In the genomic region with DNA sequence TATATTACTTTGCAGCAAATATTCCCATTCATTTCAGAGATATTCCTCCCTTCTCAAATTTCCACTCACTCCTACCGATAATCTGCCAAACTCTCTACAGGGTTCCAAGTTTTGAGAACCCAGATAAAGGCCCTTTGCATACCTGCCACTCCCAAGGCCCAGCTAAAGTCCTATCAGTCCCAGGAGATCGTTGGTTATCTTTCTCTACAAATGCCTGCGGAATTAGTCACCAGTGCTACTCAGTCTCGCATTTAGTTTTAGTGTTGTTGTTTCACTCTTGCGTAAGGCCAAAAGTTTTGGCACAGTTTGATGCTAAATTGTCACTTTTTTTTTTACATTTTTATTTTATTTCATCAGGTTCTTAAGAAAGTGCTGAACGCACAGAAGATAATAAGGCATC, we compare ENCODE assay signal across 14 cellular contexts. TPM values are rescaled to one million over a fixed set of nuclear protein-coding genes. Genes with fewer than 3 reads are reported as not detected.
DNase-seq lines count a peak whose midpoint lies in the region; ATAC-seq, FAIRE-seq and TF ChIP-seq lines count a peak whose summit lies in the region.
"Had no signal": no experiment of that assay in that cellular context is flagged by ENCODE, and none has a peak within 500 bp of the region (broad histone marks: within the 10 kb centered on the region; RNA-seq: fewer than 3 reads in every experiment).

No MANE protein-coding gene starts in this region.

- no peak for TF ChIP-seq RAD21 in A549 (conservative IDR thresholded peaks at IDR 0.05 in 1 of 2, IDR thresholded peaks at IDR 0.05 in 1 of 2)

- H3K27ac ChIP-seq in A549 (peak overlapping the region; percentile 14 to 60; a peak in 4 of 6 replicates), left lung (peak overlapping the region; percentile 21 to 34)
- H3K27ac ChIP-seq: tibial nerve had no signal

- POLR2A ChIA-PET in A549 (lab: Yijun Ruan, JAX) = no interaction called here

- H3K9me3 ChIP-seq in A549 = no peaks in the 10 kb centered on the region
- no peaks in the 10 kb centered on the region for H3K9me3 ChIP-seq in left lung
- H3K9me3 ChIP-seq: tibial nerve had no signal

- H3K27ac Mint-ChIP-seq in chondrocyte (ENCODE audit: unreplicated experiment) = peak overlapping the region; percentile 91
- H3K27ac Mint-ChIP-seq in activated T-helper 2 cell treated with anti-CD3 and anti-CD28 coated beads, Interferon-gamma antibody, Interleukin-2, Interleukin-4, amounts not matched to agents 10 μg/mL and 5 μg/mL and 100 μg/mL, durations not matched to agents 14 hours and 24 hours and 36 hours = no peak overlapping the region
- H3K27ac Mint-ChIP-seq: activated CD4-positive, alpha-beta T cell treated with anti-CD3 and anti-CD28 coated beads, Interleukin-2, amount 10 ng/mL, durations not matched to agents 24 days and 14 days; B cell; nephron progenitor cell had no signal

- ATAC-seq in A549 (peak in 1 of 2 experiments; percentile 81; a peak in 4 of 6 replicates), left lung (peak; percentile 90), HG03175 (IDR thresholded peaks at IDR 0.05; ENCODE audit: unreplicated experiment) (no peak), GM18520 (IDR thresholded peaks at IDR 0.05; ENCODE audit: unreplicated experiment) (no peak)

- intact Hi-C loops in left lung (cut with DNase I) = no loop called here
- intact Hi-C loops in activated T-helper 2 cell treated with anti-CD3 and anti-CD28 coated beads, Interferon-gamma antibody, Interleukin-2, Interleukin-4, amounts not matched to agents 10 μg/mL and 5 μg/mL and 100 μg/mL, durations not matched to agents 14 hours and 24 hours and 36 hours (cut with micrococcal nuclease) = no loop called here

- H3K4me2 ChIP-seq in A549 = peak overlapping the region; percentile 65

- peaks cover 2% of the 10 kb centered on the region for H3K9me3 Mint-ChIP-seq in chondrocyte (ENCODE audit: low read depth)
- no peaks in the 10 kb centered on the region for H3K9me3 Mint-ChIP-seq in activated T-helper 2 cell treated with anti-CD3 and anti-CD28 coated beads, Interferon-gamma antibody, Interleukin-2, Interleukin-4, amounts not matched to agents 10 μg/mL and 5 μg/mL and 100 μg/mL, durations not matched to agents 14 hours and 24 hours and 36 hours
- H3K9me3 Mint-ChIP-seq: activated CD4-positive, alpha-beta T cell treated with anti-CD3 and anti-CD28 coated beads, Interleukin-2, amount 10 ng/mL, durations not matched to agents 24 days and 14 days; nephron progenitor cell had no signal

- no peaks in the 10 kb centered on the region for H3K27me3 Mint-ChIP-seq in chondrocyte (ENCODE audit: low read depth)
- H3K27me3 Mint-ChIP-seq in activated T-helper 2 cell treated with anti-CD3 and anti-CD28 coated beads, Interferon-gamma antibody, Interleukin-2, Interleukin-4, amounts not matched to agents 10 μg/mL and 5 μg/mL and 100 μg/mL, durations not matched to agents 14 hours and 24 hours and 36 hours (ENCODE audit: low read depth) = peaks cover 12% of the 10 kb centered on the region
- H3K27me3 Mint-ChIP-seq: B cell had no signal

- no peaks in the 10 kb centered on the region for H3K36me3 Mint-ChIP-seq in chondrocyte (ENCODE audit: low read depth)
- H3K36me3 Mint-ChIP-seq in activated T-helper 2 cell treated with anti-CD3 and anti-CD28 coated beads, Interferon-gamma antibody, Interleukin-2, Interleukin-4, amounts not matched to agents 10 μg/mL and 5 μg/mL and 100 μg/mL, durations not matched to agents 14 hours and 24 hours and 36 hours (ENCODE audit: low read depth) = no peaks in the 10 kb centered on the region

- peak; percentile 25 to 49 for DNase-seq in A549 (ENCODE audit: low read depth in 1 of 2, low spot score in 1 of 2)
- DNase-seq in HuH-7.5 (ENCODE audit: low spot score) = peak; percentile 14
- no peak for DNase-seq in chondrocyte (ENCODE audit: low spot score)
- no peak for DNase-seq in left lung
- DNase-seq in RPMI8226 = no peak
- DNase-seq in activated T-helper 2 cell treated with anti-CD3 and anti-CD28 coated beads, Interferon-gamma antibody, Interleukin-2, Interleukin-4, amounts not matched to agents 10 μg/mL and 5 μg/mL and 100 μg/mL, durations not matched to agents 14 hours and 24 hours and 36 hours (ENCODE audit: low spot score) = no peak
- DNase-seq: activated CD4-positive, alpha-beta T cell treated with anti-CD3 and anti-CD28 coated beads, Interleukin-2, amount 10 ng/mL, durations not matched to agents 24 days and 14 days; foreskin melanocyte; NCI-H1417; nephron progenitor cell had no signal

- peaks cover 41% of the 10 kb centered on the region for H3K4me1 Mint-ChIP-seq in chondrocyte (ENCODE audit: low read depth)
- H3K4me1 Mint-ChIP-seq in activated T-helper 2 cell treated with anti-CD3 and anti-CD28 coated beads, Interferon-gamma antibody, Interleukin-2, Interleukin-4, amounts not matched to agents 10 μg/mL and 5 μg/mL and 100 μg/mL, durations not matched to agents 14 hours and 24 hours and 36 hours (ENCODE audit: low read depth) = no peaks in the 10 kb centered on the region
- H3K4me1 Mint-ChIP-seq: activated CD4-positive, alpha-beta T cell treated with anti-CD3 and anti-CD28 coated beads, Interleukin-2, amount 10 ng/mL, durations not matched to agents 24 days and 14 days; B cell; nephron progenitor cell had no signal

- no peak overlapping the region for H3K4me3 Mint-ChIP-seq in chondrocyte (ENCODE audit: unreplicated experiment)
- no peak overlapping the region for H3K4me3 Mint-ChIP-seq in activated T-helper 2 cell treated with anti-CD3 and anti-CD28 coated beads, Interferon-gamma antibody, Interleukin-2, Interleukin-4, amounts not matched to agents 10 μg/mL and 5 μg/mL and 100 μg/mL, durations not matched to agents 14 hours and 24 hours and 36 hours (ENCODE audit: low read depth)
- H3K4me3 Mint-ChIP-seq: activated CD4-positive, alpha-beta T cell treated with anti-CD3 and anti-CD28 coated beads, Interleukin-2, amount 10 ng/mL, durations not matched to agents 24 days and 14 days; B cell; nephron progenitor cell had no signal

- no peak for TF ChIP-seq CTCF in A549 (IDR thresholded peaks at IDR 0.05)
- TF ChIP-seq CTCF in chondrocyte (IDR thresholded peaks at IDR 0.05) = no peak
- TF ChIP-seq CTCF in left lung (IDR thresholded peaks at IDR 0.05) = no peak

- peaks cover 30% of the 10 kb centered on the region for H3K4me1 ChIP-seq in A549
- H3K4me1 ChIP-seq in left lung = no peaks in the 10 kb centered on the region

- 5% methylated on average over 6 of the region's 6 CpGs for WGBS in A549 (ENCODE audit: missing lambda C conversion rate)

- TF ChIP-seq POLR2A in A549 (IDR thresholded peaks at IDR 0.05; ENCODE audit: low read length) = no peak

- no peaks in the 10 kb centered on the region for H3K36me3 ChIP-seq in left lung
- H3K36me3 ChIP-seq: tibial nerve had no signal

- H3K4me3 ChIP-seq in A549 = no peak overlapping the region
- no peak overlapping the region for H3K4me3 ChIP-seq in left lung
- H3K4me3 ChIP-seq: tibial nerve had no signal

- TF ChIP-seq EP300 in A549 (IDR thresholded peaks at IDR 0.05) = no peak

- CTCF ChIA-PET in A549 (lab: Yijun Ruan, JAX) = no interaction called here

- no peaks in the 10 kb centered on the region for H3K27me3 ChIP-seq in left lung
- H3K27me3 ChIP-seq: tibial nerve had no signal

- peak; percentile 39 for FAIRE-seq in A549 (lab: Jason Lieb, UNC)

TF ChIP-seq in A549, 52 proteins besides CTCF, POLR2A, EP300 and RAD21:
- TF ChIP-seq ZC3H11A (IDR thresholded peaks at IDR 0.05) (no peak), GATA3 (IDR thresholded peaks at IDR 0.05; ENCODE audit: borderline replicate concordance) (peak; percentile 64; the same call in 1 of the 2 replicates), CEBPB (IDR thresholded peaks at IDR 0.05) (peak; percentile 48 to 86), JUNB (IDR thresholded peaks at IDR 0.05) (peak; percentile 25; the same call in 1 of the 2 replicates), ZSCAN20 (CRISPR knock-in tag; IDR thresholded peaks at IDR 0.05) (no peak), FOSL2 (IDR thresholded peaks at IDR 0.05) (0 out of 2 replicates have a peak, but pooled peaks have one; percentile 36), FOSL2 (CRISPR knock-in tag; IDR thresholded peaks at IDR 0.05) (no peak), HDAC2 (IDR thresholded peaks at IDR 0.05) (no peak)

RNA-seq across cellular contexts. Expression of gene SETBP1, which starts 29.2 kb away (rescaled TPM):
- 1.9 and 2.2 TPM in 2 replicates for polyA plus RNA-seq in A549 (2011; rRNA removed)
- 0.40 and 0.44 TPM in 2 replicates for polyA plus RNA-seq in A549 (2012; cell fraction: cytosol; rRNA removed)
- polyA plus RNA-seq in A549 (2012; cell fraction: nucleus; rRNA removed) = 0.31 and 0.75 TPM in 2 replicates
- polyA plus RNA-seq in A549 (2017; fragmentation: RNase III; extraction: RNeasy Plus Mini Kit Qiagen cat#74134 plus additional on column Dnase treatment) = 0.43 to 0.54 TPM (median 0.50 TPM) in 3 replicates
- polyA minus RNA-seq in A549 (2011; rRNA and poly(A)+ RNA removed) = 4.5 and 4.8 TPM in 2 replicates
- 28.8 to 44.5 TPM (median 29.3 TPM) in 3 replicates for total RNA-seq in chondrocyte
- total RNA-seq in left lung = 10 to 100 TPM; 26.4 to 27.5 TPM
- total RNA-seq in activated T-helper 2 cell treated with anti-CD3 and anti-CD28 coated beads, Interferon-gamma antibody, Interleukin-2, Interleukin-4, amounts not matched to agents 10 μg/mL and 5 μg/mL and 100 μg/mL, durations not matched to agents 14 hours and 24 hours and 36 hours = 27.3 and 27.4 TPM in 2 replicates

Comparison
In these comparisons a context has a peak if more than half of its experiments do, and no peak if none do; other contexts are left out.
1. DNase-seq: peak in A549 (2 of 2) and HuH-7.5 (single experiment); none in chondrocyte (single experiment), left lung (0 of 2), RPMI8226 (single experiment) and activated T-helper 2 cell treated with anti-CD3 and anti-CD28 coated beads, Interferon-gamma antibody, Interleukin-2, Interleukin-4, amounts not matched to agents 10 μg/mL and 5 μg/mL and 100 μg/mL, durations not matched to agents 14 hours and 24 hours and 36 hours (single experiment).